ENCODE assay signal across 15 cellular contexts in the genomic region with DNA sequence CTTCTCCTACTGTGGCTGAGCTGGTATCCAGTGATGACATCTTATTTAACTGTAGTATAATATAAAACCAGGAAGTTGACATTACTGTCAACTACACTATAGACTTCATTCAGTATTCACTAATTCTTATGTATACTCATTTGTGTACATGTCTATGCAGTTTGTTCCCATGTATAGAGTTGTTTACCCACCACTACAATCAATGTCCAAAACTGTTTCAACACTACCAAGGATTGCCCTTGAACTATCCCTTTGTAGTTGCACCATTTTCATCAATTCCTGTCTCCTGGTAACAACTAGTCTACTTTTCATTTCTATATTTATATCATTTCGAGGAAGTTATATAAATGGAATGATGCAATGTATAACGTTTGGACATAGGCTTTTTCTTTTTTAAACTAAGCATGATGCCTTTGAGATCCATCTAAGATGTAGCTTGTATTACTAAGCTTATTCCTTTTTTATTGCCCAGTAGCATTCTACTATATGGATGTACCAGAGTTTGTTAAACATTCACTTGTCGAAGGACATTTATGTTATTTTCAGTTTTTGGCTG. TPM values are rescaled to one million over a fixed set of nuclear protein-coding genes. Genes with fewer than 3 reads are reported as not detected.
DNase-seq lines count a peak whose midpoint lies in the region; ATAC-seq, FAIRE-seq and TF ChIP-seq lines count a peak whose summit lies in the region.
"Had no signal": no experiment of that assay in that cellular context is flagged by ENCODE, and none has a peak within 500 bp of the region (broad histone marks: within the 10 kb centered on the region; RNA-seq: fewer than 3 reads in every experiment).

No MANE protein-coding gene starts in this region.

- no peaks in the 10 kb centered on the region for H3K9me2 ChIP-seq in SK-N-SH

- H3K27ac Mint-ChIP-seq in stimulated activated naive B cell treated with anti-CD40 and anti-IgM and Interleukin-4, amounts not matched to agents 10 μg/mL and 1 μg/mL and 100 μg/mL, for 72 hours, result peak overlapping the region; percentile 11
- no peak overlapping the region for H3K27ac Mint-ChIP-seq in Calu3 (ENCODE audit: unreplicated experiment)
- H3K27ac Mint-ChIP-seq: GM23338 had no signal

- no peak overlapping the region for H3K4me3 ChIP-seq in SK-N-SH (ENCODE audit: low read depth in 2 of 2, low read length in 1 of 2)
- no peak overlapping the region for H3K4me3 ChIP-seq in HepG2 (replicated peaks in 1 of 3; ENCODE audit: insufficient read depth in 1 of 3, low read depth in 2 of 3, low read length in 3 of 3)
- H3K4me3 ChIP-seq: BLaER1 treated with 17β-estradiol and CSF1 and Interleukin-3, amounts not matched to agents 10 nM and 100 nM; GM23338 had no signal

- TF ChIP-seq CTCF in SK-N-SH (IDR thresholded peaks at IDR 0.05), result no peak
- TF ChIP-seq CTCF in HepG2 (CRISPR knock-in tag; IDR thresholded peaks at IDR 0.05), result no peak
- no peak for TF ChIP-seq CTCF in Calu3 (IDR thresholded peaks at IDR 0.05; ENCODE audit: unreplicated experiment)

- BruUV-seq in HepG2 (replicated peaks; lab: Mats Ljungman, UMichigan) (no TSS peak), Calu3 (replicated peaks; lab: Mats Ljungman, UMichigan) (no TSS peak)

- H3K4me1 Mint-ChIP-seq in stimulated activated naive B cell treated with anti-CD40 and anti-IgM and Interleukin-4, amounts not matched to agents 10 μg/mL and 1 μg/mL and 100 μg/mL, for 72 hours, result peaks cover 5 to 12% of the 10 kb centered on the region in 2 donors
- no peaks in the 10 kb centered on the region for H3K4me1 Mint-ChIP-seq in Calu3 (ENCODE audit: low read depth, unreplicated experiment)

- DNase-seq in SK-N-SH (no peak), MV-4-11 (lab: John Stamatoyannopoulos, UW) (peak; percentile 31), HepG2 (ENCODE audit: low spot score) (peak; percentile 88), Calu3 (no peak), T-helper 2 cell (no peak), islet precursor cell (no peak)
- no peak for DNase-seq in stimulated activated naive B cell treated with anti-CD40 and anti-IgM and Interleukin-4, amounts not matched to agents 10 μg/mL and 1 μg/mL and 100 μg/mL, for 72 hours
- DNase-seq: ACHN; CD4-positive, CD25-positive, alpha-beta regulatory T cell; DMS 273 treated with DMSO at 0.1 percent for 48 hours; H7 had no signal

- TF ChIP-seq EP300 in SK-N-SH (IDR thresholded peaks at IDR 0.05; ENCODE audit: borderline replicate concordance in 1 of 2, low read depth in 1 of 2, low read length in 1 of 2) (no peak), HepG2 (IDR thresholded peaks at IDR 0.05; ENCODE audit: low read depth in 2 of 2, low read length in 2 of 2) (peak; percentile 61 to 89; a peak in 3 of 4 replicates), HepG2 (CRISPR knock-in tag; IDR thresholded peaks at IDR 0.05; ENCODE audit: borderline replicate concordance) (peak; percentile 67)

- FAIRE-seq in HepG2 (lab: Jason Lieb, UNC), result no peak
- FAIRE-seq: HTR-8/SVneo had no signal

- no peak for TF ChIP-seq RAD21 in SK-N-SH (IDR thresholded peaks at IDR 0.05; ENCODE audit: low read length)
- TF ChIP-seq RAD21 in HepG2 (CRISPR knock-in tag; IDR thresholded peaks at IDR 0.05), result no peak

- H3K27me3 Mint-ChIP-seq in stimulated activated naive B cell treated with anti-CD40 and anti-IgM and Interleukin-4, amounts not matched to agents 10 μg/mL and 1 μg/mL and 100 μg/mL, for 72 hours, result no peaks in the 10 kb centered on the region
- no peaks in the 10 kb centered on the region for H3K27me3 Mint-ChIP-seq in Calu3 (ENCODE audit: unreplicated experiment)
- H3K27me3 Mint-ChIP-seq: CD4-positive, CD25-positive, alpha-beta regulatory T cell had no signal

- H3K9ac ChIP-seq in SK-N-SH, result no peak overlapping the region
- no peak overlapping the region for H3K9ac ChIP-seq in HepG2 (ENCODE audit: insufficient read depth, low read depth, low read length)
- H3K9ac ChIP-seq: BLaER1 treated with 17β-estradiol and CSF1 and Interleukin-3, amounts not matched to agents 10 nM and 100 nM had no signal

- no peaks in the 10 kb centered on the region for H3K27me3 ChIP-seq in SK-N-SH (ENCODE audit: insufficient read depth)
- H3K27me3 ChIP-seq in HepG2 (ENCODE audit: control insufficient read depth in 1 of 2, insufficient read depth in 2 of 2, low read length in 2 of 2), result no peaks in the 10 kb centered on the region
- H3K27me3 ChIP-seq: BLaER1 treated with 17β-estradiol and CSF1 and Interleukin-3, amounts not matched to agents 10 nM and 100 nM had no signal

- intact Hi-C loops in HepG2 (cut with micrococcal nuclease; ENCODE audit: unreplicated experiment) (loop anchor here (5.0 kb wide), 1 partner anchor 40 kb away; the partner anchor contains the start of gene TMEM135), Calu3 (cut with micrococcal nuclease; ENCODE audit: unreplicated experiment) (no loop called here)

- no peak for TF ChIP-seq POLR2A in HepG2 (IDR thresholded peaks at IDR 0.05; ENCODE audit: insufficient read depth in 1 of 2, low read depth in 2 of 2, low read length in 2 of 2)

- no peak overlapping the region for H3K27ac ChIP-seq in SK-N-SH (ENCODE audit: low read depth in 2 of 2, low read length in 1 of 2)
- peak overlapping the region; percentile 70 for H3K27ac ChIP-seq in HepG2 (ENCODE audit: extremely low read length, insufficient read depth, low read length)

- POLR2A ChIA-PET in SK-N-SH (lab: Yijun Ruan, JAX) (no interaction called here), HepG2 (lab: Yijun Ruan, JAX) (interaction anchor here (2.3 kb wide), 1 partner anchor 39 kb away, joined by 8 read pairs; the partner anchor contains the start of gene TMEM135)

- H3F3A ChIP-seq in SK-N-SH (replicated peaks; ENCODE audit: insufficient read depth), result no peaks in the 10 kb centered on the region

- CTCF ChIA-PET in SK-N-SH (lab: Yijun Ruan, JAX), result no interaction called here
- CTCF ChIA-PET in HepG2 (lab: Yijun Ruan, JAX; ENCODE audit: low intra/inter-chr PET ratio, low total read pairs), result no interaction called here
- CTCF ChIA-PET in Calu3 (lab: Charles Lee), result no interaction called here

- ATAC-seq in SK-N-SH treated with all-trans-retinoic acid at 6 μM for 48 hours, result no peak
- ATAC-seq in HepG2, result peak; percentile 97
- no peak for ATAC-seq in stimulated activated naive B cell treated with anti-CD40 and anti-IgM and Interleukin-4, amounts not matched to agents 10 μg/mL and 1 μg/mL and 100 μg/mL, for 72 hours (replicated peaks)
- ATAC-seq: GM23338 had no signal

- WGBS in SK-N-SH (ENCODE audit: low lambda C conversion rate), result 87% methylated on average over 3 of the region's 3 CpGs
- WGBS in HepG2 (ENCODE audit: low lambda C conversion rate), result 58% methylated on average over 3 of the region's 3 CpGs

- H3K4me1 ChIP-seq in SK-N-SH (ENCODE audit: control insufficient read depth in 1 of 2, insufficient read depth in 2 of 2, low read depth in 1 of 2, low read length in 1 of 2) (peaks cover 0 to 4% of the 10 kb centered on the region in 2 experiments; a peak in 1 of 4 replicates), HepG2 (ENCODE audit: insufficient read depth, low read length) (peaks cover 39% of the 10 kb centered on the region)

- H3K36me3 ChIP-seq in SK-N-SH (replicated peaks in 1 of 2; ENCODE audit: control insufficient read depth in 1 of 2, insufficient read depth in 2 of 2, low read length in 1 of 2), result peaks cover 0 to 18% of the 10 kb centered on the region in 2 experiments
- peaks cover 10 to 28% of the 10 kb centered on the region in 2 experiments for H3K36me3 ChIP-seq in HepG2 (replicated peaks in 1 of 2; ENCODE audit: control insufficient read depth in 1 of 2, insufficient read depth in 2 of 2, low read length in 2 of 2)

- H3K4me3 Mint-ChIP-seq in stimulated activated naive B cell treated with anti-CD40 and anti-IgM and Interleukin-4, amounts not matched to agents 10 μg/mL and 1 μg/mL and 100 μg/mL, for 72 hours, result no peak overlapping the region
- H3K4me3 Mint-ChIP-seq in Calu3 (ENCODE audit: low read depth, unreplicated experiment), result no peak overlapping the region
- H3K4me3 Mint-ChIP-seq: CD4-positive, CD25-positive, alpha-beta regulatory T cell; GM23338 had no signal

- in situ Hi-C loops in HepG2 (cut with HindIII; ENCODE audit: extremely low pct_ligation_motif_present, low pct_unique_long_range_greater_than_20kb), result loop anchor here (25.0 kb wide), 1 partner anchor 210 kb away; no protein-coding TSS in a partner anchor

- no peak overlapping the region for H2AFZ ChIP-seq in SK-N-SH (ENCODE audit: low read depth)
- no peak overlapping the region for H2AFZ ChIP-seq in HepG2 (ENCODE audit: low read length)
- H2AFZ ChIP-seq: GM23338 had no signal

- H4K20me1 ChIP-seq in SK-N-SH (ENCODE audit: insufficient read depth), result no peaks in the 10 kb centered on the region
- H4K20me1 ChIP-seq in HepG2 (ENCODE audit: insufficient read depth, low read length), result no peaks in the 10 kb centered on the region
- H4K20me1 ChIP-seq: BLaER1 treated with 17β-estradiol and CSF1 and Interleukin-3, amounts not matched to agents 10 nM and 100 nM had no signal

- H3K9me3 Mint-ChIP-seq in stimulated activated naive B cell treated with anti-CD40 and anti-IgM and Interleukin-4, amounts not matched to agents 10 μg/mL and 1 μg/mL and 100 μg/mL, for 72 hours, result peaks cover 0 to 2% of the 10 kb centered on the region in 2 donors
- H3K9me3 Mint-ChIP-seq in Calu3 (ENCODE audit: low read depth, unreplicated experiment), result no peaks in the 10 kb centered on the region
- H3K9me3 Mint-ChIP-seq: GM23338 had no signal

- H3K4me2 ChIP-seq in SK-N-SH (no peak overlapping the region), HepG2 (ENCODE audit: low read depth, low read length) (no peak overlapping the region)
- H3K4me2 ChIP-seq: GM23338 had no signal

- H3K79me2 ChIP-seq in SK-N-SH (ENCODE audit: insufficient read depth), result no peaks in the 10 kb centered on the region
- peaks cover 22% of the 10 kb centered on the region for H3K79me2 ChIP-seq in HepG2 (ENCODE audit: insufficient read depth, low read length)

- H3K9me3 ChIP-seq in SK-N-SH, result no peaks in the 10 kb centered on the region
- H3K9me3 ChIP-seq in HepG2 (ENCODE audit: low read length), result no peaks in the 10 kb centered on the region

- peaks cover 21 to 38% of the 10 kb centered on the region in 2 donors for H3K36me3 Mint-ChIP-seq in stimulated activated naive B cell treated with anti-CD40 and anti-IgM and Interleukin-4, amounts not matched to agents 10 μg/mL and 1 μg/mL and 100 μg/mL, for 72 hours
- H3K36me3 Mint-ChIP-seq in Calu3 (ENCODE audit: insufficient read depth, unreplicated experiment), result no peaks in the 10 kb centered on the region

RNA-seq across cellular contexts. Expression of gene TMEM135, which starts 39.2 kb away (rescaled TPM):
- polyA plus RNA-seq in SK-N-SH (2012; rRNA removed) (3.0 and 5.2 TPM in 2 replicates), HepG2 (2011; rRNA removed) (29.8 and 36.6 TPM in 2 replicates)
- polyA plus RNA-seq in SK-N-SH (2012; cell fraction: cytosol; rRNA removed), result 4.5 and 4.9 TPM in 2 replicates
- polyA plus RNA-seq in SK-N-SH (2012; cell fraction: nucleus; rRNA removed), result 4.1 and 6.5 TPM in 2 replicates
- total RNA-seq in HepG2 (2016; rRNA removed; fragmentation: Illumina TruSeq; extraction: Trizol) (88.9 and 137 TPM in 2 replicates), Calu3 (2022) (11.1 and 12.6 TPM in 2 replicates)
- total RNA-seq in HepG2 (2016; cell fraction: cytosol; rRNA removed; fragmentation: Illumina TruSeq; extraction: Trizol; ENCODE audit: low read depth), result 13.8 and 23.1 TPM in 2 replicates
- 89.3 and 110 TPM in 2 replicates for total RNA-seq in HepG2 (2016; cell fraction: insoluble cytoplasmic fraction; rRNA removed; fragmentation: Illumina TruSeq; extraction: Trizol)
- 53.8 and 64.4 TPM in 2 replicates for total RNA-seq in HepG2 (2016; cell fraction: membrane; rRNA removed; fragmentation: Illumina TruSeq; extraction: Trizol)
- total RNA-seq in HepG2 (2016; cell fraction: nucleus; rRNA removed; fragmentation: Illumina TruSeq; extraction: Trizol), result 114 and 120 TPM in 2 replicates
- 22.7 and 40.1 TPM in 2 replicates for polyA plus RNA-seq in HepG2 (2011; cell fraction: cytosol; rRNA removed)
- polyA plus RNA-seq in HepG2 (2011; cell fraction: nucleus; rRNA removed), result 31.7 and 48.3 TPM in 2 replicates
- 28.2 and 36.9 TPM in 2 replicates for polyA plus RNA-seq in HepG2 (2012)
- 4.8 and 5.5 TPM in 2 replicates for polyA plus RNA-seq in HepG2 (2016; cell fraction: cytosol; fragmentation: Illumina TruSeq; extraction: Trizol; ENCODE audit: low read depth)
- polyA plus RNA-seq in HepG2 (2016; cell fraction: insoluble cytoplasmic fraction; fragmentation: Illumina TruSeq; extraction: Trizol; ENCODE audit: low read depth), result 68.6 and 71.6 TPM in 2 replicates
- polyA plus RNA-seq in HepG2 (2016; cell fraction: membrane; fragmentation: Illumina TruSeq; extraction: Trizol; ENCODE audit: low read depth), result 17.9 and 19.7 TPM in 2 replicates
- polyA plus RNA-seq in HepG2 (2016; cell fraction: nucleus; fragmentation: Illumina TruSeq; extraction: Trizol; ENCODE audit: insufficient read depth, low read depth), result 49.6 and 80.2 TPM in 2 replicates
- 29.8 and 153 TPM in 2 replicates for polyA minus RNA-seq in HepG2 (2011; rRNA and poly(A)+ RNA removed; ENCODE audit: low replicate concordance)
- polyA minus RNA-seq in HepG2 (2011; cell fraction: cytosol; rRNA and poly(A)+ RNA removed), result 48.6 and 52.1 TPM in 2 replicates
- polyA minus RNA-seq in HepG2 (2011; cell fraction: nucleus; rRNA and poly(A)+ RNA removed), result 145 and 211 TPM in 2 replicates

Comparison
In these comparisons a context has a peak if more than half of its experiments do, and no peak if none do; other contexts are left out.
1. DNase-seq: peak in MV-4-11 (single experiment) and HepG2 (single experiment); none in SK-N-SH (single experiment), stimulated activated naive B cell treated with anti-CD40 and anti-IgM and Interleukin-4, amounts not matched to agents 10 μg/mL and 1 μg/mL and 100 μg/mL, for 72 hours (single experiment), Calu3 (single experiment), T-helper 2 cell (0 of 5) and islet precursor cell (single experiment).